8 cellular contexts compared by ENCODE assay signal in the genomic region with DNA sequence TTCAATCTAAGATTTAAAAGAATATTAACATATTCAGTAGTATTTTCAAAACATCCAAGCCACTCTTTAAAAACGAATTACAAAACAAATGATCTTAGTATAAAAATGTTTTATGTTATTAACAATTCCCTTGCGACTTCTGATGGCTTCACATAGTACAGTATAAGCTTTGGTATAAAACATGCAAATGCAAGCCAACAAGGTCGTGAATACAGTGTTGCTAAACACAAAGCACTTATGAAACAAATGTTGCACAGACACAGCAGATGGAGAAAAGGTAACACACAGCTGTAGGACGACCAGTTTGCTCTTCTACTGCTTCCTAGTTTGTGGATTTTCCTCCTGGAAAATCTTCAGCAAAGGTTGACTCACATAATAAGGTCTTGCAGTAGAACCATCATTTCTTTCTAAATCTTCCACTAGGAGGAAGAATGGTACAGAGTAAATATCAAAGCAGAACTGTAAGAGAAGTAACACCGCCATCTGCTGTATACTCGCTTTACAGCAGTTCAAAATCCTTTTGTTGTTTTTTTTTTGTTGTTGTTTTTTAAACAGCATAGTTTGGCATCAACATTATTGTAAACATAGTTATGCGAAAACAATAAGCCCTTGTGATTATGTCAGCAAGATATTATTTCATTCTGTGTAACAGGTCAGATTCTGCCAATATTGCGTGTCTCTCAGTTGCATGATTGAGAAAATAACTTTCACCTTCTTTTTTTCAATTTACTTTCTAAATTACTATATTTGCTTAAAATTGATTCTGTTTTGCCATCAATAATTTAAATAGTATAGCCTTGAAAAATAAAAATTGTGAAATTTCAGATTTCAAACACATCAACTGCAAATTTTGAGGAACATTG.
DNase-seq lines count a peak whose midpoint lies in the region; ATAC-seq and TF ChIP-seq lines count a peak whose summit lies in the region.

No MANE protein-coding gene starts in this region.

- peak; percentile 95 for ATAC-seq in GM19351 (IDR thresholded peaks at IDR 0.05; ENCODE audit: unreplicated experiment)
- ATAC-seq in HG03354 (IDR thresholded peaks at IDR 0.05; ENCODE audit: poor library complexity, severe bottlenecking, unreplicated experiment) = peak; percentile 95
- ATAC-seq in memory B cell (ENCODE audit: low read depth) = peak; percentile 62

- H3K36me3 Mint-ChIP-seq in memory B cell = no peaks in the 10 kb centered on the region

- no peak overlapping the region for H3K4me3 Mint-ChIP-seq in memory B cell

- H3K27me3 Mint-ChIP-seq in memory B cell = no peaks in the 10 kb centered on the region

- no peak overlapping the region for H3K27ac Mint-ChIP-seq in memory B cell

- no peak overlapping the region for H3K4me3 ChIP-seq in choroid plexus epithelial cell (ENCODE audit: low read depth, low read length)

- TF ChIP-seq CTCF in choroid plexus epithelial cell (conservative IDR thresholded peaks at IDR 0.05; ENCODE audit: low read depth, low read length) = peak; percentile 71

- DNase-seq in DMS53 treated with DMSO at 0.1 percent for 48 hours (lab: John Stamatoyannopoulos, UW; ENCODE audit: unreplicated experiment) = peak; percentile 62
- DNase-seq in NCI-H526 treated with DMSO at 0.1 percent for 48 hours (lab: John Stamatoyannopoulos, UW) = peak; percentile 39
- peak; percentile 69 for DNase-seq in choroid plexus epithelial cell (ENCODE audit: low read depth)
- no peak for DNase-seq in memory B cell (ENCODE audit: low spot score in 2 of 2)
- DNase-seq in GF-D8 (lab: John Stamatoyannopoulos, UW) = no peak
- DNase-seq in mucosa of gallbladder (ENCODE audit: low spot score) = no peak

- H3K4me1 Mint-ChIP-seq in memory B cell = no peaks in the 10 kb centered on the region

- no peaks in the 10 kb centered on the region for H3K9me3 Mint-ChIP-seq in memory B cell

Comparison
In these comparisons a context has a peak if more than half of its experiments do, and no peak if none do; other contexts are left out.
1. DNase-seq: peak in DMS53 treated with DMSO at 0.1 percent for 48 hours (single experiment), NCI-H526 treated with DMSO at 0.1 percent for 48 hours (single experiment) and choroid plexus epithelial cell (single experiment); none in memory B cell (0 of 2), GF-D8 (single experiment) and mucosa of gallbladder (single experiment).
2. Peak in every context shown above with its lines, with median percentiles within 50 percentile points of each other: ATAC-seq.